Comparison of ENCODE assay signal across 30 cellular contexts in the genomic region with DNA sequence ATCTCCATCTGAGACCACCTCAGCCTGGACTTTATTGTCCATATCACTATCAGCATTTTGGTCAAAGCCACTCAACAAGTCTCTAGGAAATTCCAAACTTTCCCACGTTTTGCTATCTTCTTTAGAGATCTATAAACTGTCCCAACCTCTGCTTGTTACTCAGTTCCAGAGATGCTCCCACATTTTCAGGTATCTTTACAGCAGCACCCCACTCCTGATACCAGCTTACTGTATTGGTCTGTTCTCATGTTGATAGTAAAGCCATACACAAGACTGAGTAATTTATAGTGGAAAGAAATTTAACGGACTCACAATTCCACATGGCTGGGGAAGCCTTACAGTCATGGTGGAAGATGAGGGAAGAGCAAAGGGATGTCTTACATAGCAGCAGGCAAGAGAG.
A peak's percentile ranks its signal among the peaks of the same experiment; 100 is the strongest.
DNase-seq lines count a peak whose midpoint lies in the region; ATAC-seq, FAIRE-seq and TF ChIP-seq lines count a peak whose summit lies in the region.
"Had no signal": no experiment of that assay in that cellular context is flagged by ENCODE, and none has a peak within 500 bp of the region (broad histone marks: within the 10 kb centered on the region; RNA-seq: fewer than 3 reads in every experiment).

No MANE protein-coding gene starts in this region.

- CTCF ChIA-PET in HEK293 (lab: Yijun Ruan, JAX), result no interaction called here
- CTCF ChIA-PET in K562 (lab: Yijun Ruan, JAX; ENCODE audit: low intra/inter-chr PET ratio), result no interaction called here

- no peak overlapping the region for H3K4me3 ChIP-seq in HEK293 (ENCODE audit: low read depth, low read length)
- H3K4me3 ChIP-seq in K562, result no peak overlapping the region
- H3K4me3 ChIP-seq: A549; BLaER1; BLaER1 treated with 17β-estradiol and CSF1 and Interleukin-3, amounts not matched to agents 10 nM and 100 nM had no signal

- no peak for FAIRE-seq in K562 (lab: Jason Lieb, UNC)
- FAIRE-seq: A204.1, A549 had no signal

- no peak overlapping the region for H3K27ac ChIP-seq in HEK293 (ENCODE audit: extremely low read depth, low read depth, low read length)
- no peak overlapping the region for H3K27ac ChIP-seq in K562 (ENCODE audit: extremely low read depth, low read depth, low read length)
- H3K27ac ChIP-seq: 22Rv1; A549; BLaER1; BLaER1 treated with 17β-estradiol and CSF1 and Interleukin-3, amounts not matched to agents 10 nM and 100 nM; C4-2B had no signal

- intact Hi-C loops in K562 (cut with micrococcal nuclease), result loop anchor here (10.0 kb wide), 1 partner anchor 521 kb away; no protein-coding TSS in a partner anchor

- BruUV-seq in K562 (replicated peaks; lab: Mats Ljungman, UMichigan), result no TSS peak

- DNase-seq in K562 (ENCODE audit: extremely low read depth in 1 of 4, low spot score in 3 of 4), result no peak
- no peak for DNase-seq in activated effector memory CD4-positive, alpha-beta T cell treated with anti-CD3 and anti-CD28 coated beads, Interleukin-2, amount 50 U/mL, for 16 hours
- DNase-seq: 8988T; ACHN; AML-193; BE2C; C1 segment of cervical spinal cord; Caco-2; Calu3; CD4-positive, alpha-beta memory T cell; CD4-positive, alpha-beta T cell; CD4-positive, CD25-positive, alpha-beta regulatory T cell; CD8-positive, alpha-beta memory T cell; CD8-positive, alpha-beta T cell; COR-L47; DMS 273 treated with DMSO at 0.1 percent for 48 hours; DMS153; DMS53; DMS79; DMS79 treated with DMSO at 0.1 percent for 48 hours; DND-41; EL had no signal

- H2AFZ ChIP-seq in K562 (ENCODE audit: low read depth, low read length), result no peak overlapping the region

- H3K9me3 ChIP-seq in HEK293 (ENCODE audit: control insufficient read depth, insufficient read depth, low read depth, low read length), result no peaks in the 10 kb centered on the region; the same call in 1 of the 2 replicates
- H3K9me3 ChIP-seq in K562 (replicated peaks; ENCODE audit: control insufficient read depth, insufficient read depth, low read depth, low read length), result no peaks in the 10 kb centered on the region
- H3K9me3 ChIP-seq: BE2C had no signal

- no peak for TF ChIP-seq EP300 in K562 (IDR thresholded peaks at IDR 0.05; ENCODE audit: low read length)

- no peaks in the 10 kb centered on the region for H3K79me2 ChIP-seq in K562 (ENCODE audit: control insufficient read depth, insufficient read depth, low read length)

- no peak for TF ChIP-seq RAD21 in K562 (CRISPR knock-in tag; conservative IDR thresholded peaks at IDR 0.05 in 1 of 2, IDR thresholded peaks at IDR 0.05 in 1 of 2)

- H3K4me1 ChIP-seq in HEK293 (ENCODE audit: control insufficient read depth, insufficient read depth, low read length) (no peaks in the 10 kb centered on the region), K562 (replicated peaks in 1 of 2; ENCODE audit: control insufficient read depth in 2 of 2, insufficient read depth in 2 of 2, low read length in 2 of 2) (no peaks in the 10 kb centered on the region)
- H3K4me1 ChIP-seq: A549; BE2C; BLaER1; BLaER1 treated with 17β-estradiol and CSF1 and Interleukin-3, amounts not matched to agents 10 nM and 100 nM; Caco-2 had no signal

- TF ChIP-seq CTCF in HEK293 (tag by site-specific recombination; IDR thresholded peaks at IDR 0.05) (no peak), K562 (IDR thresholded peaks at IDR 0.05 in 2 of 3, conservative IDR thresholded peaks at IDR 0.05 in 1 of 3; ENCODE audit: insufficient read depth in 2 of 3, low read depth in 1 of 3, low read length in 3 of 3) (no peak)

- H3K9ac ChIP-seq in K562 (ENCODE audit: insufficient read depth in 1 of 2, low read depth in 2 of 2, low read length in 2 of 2), result no peak overlapping the region
- H3K9ac ChIP-seq: BLaER1; BLaER1 treated with 17β-estradiol and CSF1 and Interleukin-3, amounts not matched to agents 10 nM and 100 nM had no signal

- no peaks in the 10 kb centered on the region for H3K9me1 ChIP-seq in K562 (ENCODE audit: control insufficient read depth, insufficient read depth, low read length)

- H3K36me3 ChIP-seq in HEK293 (ENCODE audit: control insufficient read depth in 2 of 2, insufficient read depth in 1 of 2, low read length in 2 of 2) (no peaks in the 10 kb centered on the region), K562 (ENCODE audit: control insufficient read depth, insufficient read depth, low read length) (no peaks in the 10 kb centered on the region)
- H3K36me3 ChIP-seq: BE2C; BLaER1; BLaER1 treated with 17β-estradiol and CSF1 and Interleukin-3, amounts not matched to agents 10 nM and 100 nM had no signal

- ATAC-seq in K562 (no peak), HG02759 (IDR thresholded peaks at IDR 0.05; ENCODE audit: unreplicated experiment) (no peak)
- ATAC-seq: A549; CD8-positive, alpha-beta T cell had no signal

- in situ Hi-C loops in K562 (cut with MboI), result no loop called here

- POLR2A ChIA-PET in HEK293 (lab: Yijun Ruan, JAX), result no interaction called here
- POLR2A ChIA-PET in K562 (lab: Yijun Ruan, JAX), result no interaction called here

- H3K4me2 ChIP-seq in K562 (ENCODE audit: insufficient read depth, low read length), result no peak overlapping the region
- H3K4me2 ChIP-seq: A549; BLaER1; BLaER1 treated with 17β-estradiol and CSF1 and Interleukin-3, amounts not matched to agents 10 nM and 100 nM had no signal

- H4K20me1 ChIP-seq in K562 (replicated peaks; ENCODE audit: control insufficient read depth, insufficient read depth, low read length), result no peaks in the 10 kb centered on the region
- H4K20me1 ChIP-seq: BLaER1; BLaER1 treated with 17β-estradiol and CSF1 and Interleukin-3, amounts not matched to agents 10 nM and 100 nM had no signal

- no peaks in the 10 kb centered on the region for H3K27me3 ChIP-seq in K562 (ENCODE audit: control insufficient read depth in 2 of 2, insufficient read depth in 2 of 2, low read length in 2 of 2)
- H3K27me3 ChIP-seq: BE2C; BLaER1; BLaER1 treated with 17β-estradiol and CSF1 and Interleukin-3, amounts not matched to agents 10 nM and 100 nM had no signal

- WGBS in K562 (ENCODE audit: insufficient coverage, low coverage, missing lambda C conversion rate), result 3% methylated on average over 2 of the region's 2 CpGs

- no peak for TF ChIP-seq POLR2A in K562 (conservative IDR thresholded peaks at IDR 0.05)

TF ChIP-seq in HEK293, 187 proteins besides CTCF, POLR2A, EP300 and RAD21:
- peak; percentile 63 for TF ChIP-seq ZNF707 (tag by site-specific recombination; IDR thresholded peaks at IDR 0.05)
- no peak for TF ChIP-seq ZNF501 (tag by site-specific recombination; IDR thresholded peaks at IDR 0.05)

TF ChIP-seq in K562, 482 proteins besides CTCF, POLR2A, EP300 and RAD21:
- TF ChIP-seq CREB1 (IDR thresholded peaks at IDR 0.05), result no peak
- no peak for TF ChIP-seq CREB1 (CRISPR knock-in tag; IDR thresholded peaks at IDR 0.05)
- TF ChIP-seq HDAC6 (IDR thresholded peaks at IDR 0.05; ENCODE audit: low read depth, low read length), result no peak
- TF ChIP-seq ZBTB1 (CRISPR knock-in tag; IDR thresholded peaks at IDR 0.05; ENCODE audit: borderline replicate concordance, low read depth), result no peak
- no peak for TF ChIP-seq EGR1 (conservative IDR thresholded peaks at IDR 0.05)
- peak; percentile 71; the same call in 1 of the 2 replicates for TF ChIP-seq ZNF707 (CRISPR knock-in tag; conservative IDR thresholded peaks at IDR 0.05)
- TF ChIP-seq TSC22D4 (tag; IDR thresholded peaks at IDR 0.05), result no peak
TF ChIP-seq in K562: peak in this region for 1.
